In genomic region chr20:13101701-13102100, GRCh38 we compare ENCODE assay signal across 22 cellular contexts.
DNase-seq lines count a peak whose midpoint lies in the region; ATAC-seq and TF ChIP-seq lines count a peak whose summit lies in the region.
"Had no signal": no experiment of that assay in that cellular context is flagged by ENCODE, and none has a peak within 500 bp of the region (broad histone marks: within the 10 kb centered on the region; RNA-seq: fewer than 3 reads in every experiment).

No MANE protein-coding gene starts in this region.

- no peak overlapping the region for H3K4me3 Mint-ChIP-seq in T-cell
- H3K4me3 Mint-ChIP-seq: activated CD8-positive, alpha-beta T cell treated with anti-CD3 and anti-CD28 coated beads, Interleukin-2, amount 10 ng/mL, durations not matched to agents 7 days and 5 days; activated T-cell treated with anti-CD3 and anti-CD28 coated beads, Interleukin-2, amount 50 U/mL, for 4 hours; natural killer cell treated with Interleukin-12 subunit alpha and Interleukin-12 subunit beta and Interleukin-15 and Interleukin-18, amount 100 ng/mL, for 72 hours had no signal

- ATAC-seq in T-cell (replicated peaks in 1 of 4), result no peak
- ATAC-seq in heart right ventricle, result no peak
- ATAC-seq in HG03354 (IDR thresholded peaks at IDR 0.05; ENCODE audit: poor library complexity, severe bottlenecking, unreplicated experiment), result no peak
- ATAC-seq: activated CD8-positive, alpha-beta T cell treated with anti-CD3 and anti-CD28 coated beads, Interleukin-2, amount 10 ng/mL, durations not matched to agents 7 days and 5 days; activated naive CD4-positive, alpha-beta T cell treated with anti-CD3 and anti-CD28 coated beads, Interleukin-2, amount 50 U/mL, for 72 hours; activated T-cell treated with anti-CD3 and anti-CD28 coated beads, Interleukin-2, amount 50 U/mL, for 4 hours had no signal

- H3K36me3 Mint-ChIP-seq in T-cell, result no peaks in the 10 kb centered on the region
- H3K36me3 Mint-ChIP-seq: activated naive CD4-positive, alpha-beta T cell treated with anti-CD3 and anti-CD28 coated beads, Interleukin-2, amount 50 U/mL, for 72 hours; natural killer cell treated with Interleukin-12 subunit alpha and Interleukin-12 subunit beta and Interleukin-15 and Interleukin-18, amount 100 ng/mL, for 72 hours had no signal

- H3K36me3 ChIP-seq in MG63, result no peaks in the 10 kb centered on the region
- H3K36me3 ChIP-seq in heart right ventricle, result no peaks in the 10 kb centered on the region
- H3K36me3 ChIP-seq: breast epithelium, esophagus squamous epithelium had no signal

- peaks cover 0 to 13% (median 4%) of the 10 kb centered on the region in 9 donors for H3K4me1 ChIP-seq in heart right ventricle
- H3K4me1 ChIP-seq: breast epithelium had no signal

- intact Hi-C loops in heart right ventricle (cut with DNase I), result loop anchor here in 7 of 10 donors (5.0 to 10.0 kb wide), 6 partner anchors 97 to 1427 kb away; partner anchors contain the start of gene SPTLC3 (in 1 of the 7)
- intact Hi-C loops in cardiac septum (cut with DNase I), result loop anchor here (5.0 kb wide), 1 partner anchor 174 kb away; no protein-coding TSS in a partner anchor

- no peaks in the 10 kb centered on the region for H3K9me3 Mint-ChIP-seq in T-cell
- H3K9me3 Mint-ChIP-seq: activated naive CD4-positive, alpha-beta T cell treated with anti-CD3 and anti-CD28 coated beads, Interleukin-2, amount 50 U/mL, for 72 hours; activated T-cell treated with anti-CD3 and anti-CD28 coated beads, Interleukin-2, amount 50 U/mL, for 4 hours; natural killer cell treated with Interleukin-12 subunit alpha and Interleukin-12 subunit beta and Interleukin-15 and Interleukin-18, amount 100 ng/mL, for 72 hours had no signal

- no peaks in the 10 kb centered on the region for H3K27me3 ChIP-seq in MG63
- H3K27me3 ChIP-seq in heart right ventricle, result peaks cover 0 to 3% (median 0%) of the 10 kb centered on the region in 7 donors
- H3K27me3 ChIP-seq: breast epithelium, esophagus squamous epithelium, testis had no signal

- TF ChIP-seq CTCF in choroid plexus epithelial cell (conservative IDR thresholded peaks at IDR 0.05; ENCODE audit: low read depth, low read length) (no peak), heart right ventricle (IDR thresholded peaks at IDR 0.05) (no peak)

- WGBS in heart right ventricle, 2 donors, result 69 to 72% methylated on average over 5 of the region's 5 CpGs

- no peak overlapping the region for H3K4me3 ChIP-seq in MG63
- H3K4me3 ChIP-seq in choroid plexus epithelial cell (ENCODE audit: low read depth, low read length), result no peak overlapping the region
- H3K4me3 ChIP-seq in heart right ventricle, result no peak overlapping the region
- H3K4me3 ChIP-seq: breast epithelium, esophagus squamous epithelium, testis had no signal

- H3K9me3 ChIP-seq in MG63, result no peaks in the 10 kb centered on the region
- H3K9me3 ChIP-seq in heart right ventricle, result no peaks in the 10 kb centered on the region
- H3K9me3 ChIP-seq: breast epithelium, esophagus squamous epithelium, testis had no signal

- CTCF ChIA-PET in T-cell (lab: Charles Lee), result interaction anchor here in 1 of 2 donors (0.6 kb wide), 1 partner anchor 716 kb away, joined by 6 read pairs; no protein-coding TSS in a partner anchor

- no peak overlapping the region for H3K27ac ChIP-seq in heart right ventricle
- H3K27ac ChIP-seq: breast epithelium, esophagus squamous epithelium, testis, VCaP had no signal

- H3K4me1 Mint-ChIP-seq in T-cell, result no peaks in the 10 kb centered on the region

- no peaks in the 10 kb centered on the region for H3K27me3 Mint-ChIP-seq in T-cell
- H3K27me3 Mint-ChIP-seq: natural killer cell treated with Interleukin-12 subunit alpha and Interleukin-12 subunit beta and Interleukin-15 and Interleukin-18, amount 100 ng/mL, for 72 hours had no signal

- DNase-seq in AG08395 (ENCODE audit: low spot score) (peak; percentile 7), MG63 (peak; percentile 41), choroid plexus epithelial cell (ENCODE audit: low read depth) (peak; percentile 73), myocyte (ENCODE audit: low read depth) (peak; percentile 21), T-cell (no peak), heart right ventricle (no peak), cardiac septum (ENCODE audit: low spot score) (no peak)
- DNase-seq: 8988T; activated CD8-positive, alpha-beta T cell treated with anti-CD3 and anti-CD28 coated beads, Interleukin-2, amount 10 ng/mL, durations not matched to agents 7 days and 5 days; activated T-cell treated with anti-CD3 and anti-CD28 coated beads, Interleukin-2, amount 50 U/mL, for 4 hours; C1 segment of cervical spinal cord; DMS 273 treated with DMSO at 0.1 percent for 48 hours; esophagus squamous epithelium; NCI-H2029; NCI-H510A; SHP77; testis had no signal

- POLR2A ChIA-PET in T-cell (lab: Charles Lee), result no interaction called here

- H3K27ac Mint-ChIP-seq in T-cell, result no peak overlapping the region
- H3K27ac Mint-ChIP-seq: activated CD8-positive, alpha-beta T cell treated with anti-CD3 and anti-CD28 coated beads, Interleukin-2, amount 10 ng/mL, durations not matched to agents 7 days and 5 days; activated naive CD4-positive, alpha-beta T cell treated with anti-CD3 and anti-CD28 coated beads, Interleukin-2, amount 50 U/mL, for 72 hours; natural killer cell treated with Interleukin-12 subunit alpha and Interleukin-12 subunit beta and Interleukin-15 and Interleukin-18, amount 100 ng/mL, for 72 hours had no signal

Comparison
In these comparisons a context has a peak if more than half of its experiments do, and no peak if none do; other contexts are left out.
1. DNase-seq: peak in AG08395 (single experiment), MG63 (single experiment), choroid plexus epithelial cell (single experiment) and myocyte (single experiment); none in T-cell (0 of 34), heart right ventricle (0 of 2) and cardiac septum (single experiment).